ENCODE assay signal across 11 cellular contexts in genomic region chr19:56096665-56097064, GRCh38. TPM values are rescaled to one million over a fixed set of nuclear protein-coding genes. Genes with fewer than 3 reads are reported as not detected.
A peak's percentile ranks its signal among the peaks of the same experiment; 100 is the strongest.
DNase-seq lines count a peak whose midpoint lies in the region; ATAC-seq lines count a peak whose summit lies in the region.
"Had no signal": no experiment of that assay in that cellular context is flagged by ENCODE, and none has a peak within 500 bp of the region (broad histone marks: within the 10 kb centered on the region; RNA-seq: fewer than 3 reads in every experiment).

No MANE protein-coding gene starts in this region.

- DNase-seq in Right ventricle myocardium inferior (ENCODE audit: missing footprints) (peak; percentile 21), cardiac septum (ENCODE audit: low spot score) (no peak), left cardiac atrium (peak; percentile 52), left lobe of liver (ENCODE audit: low spot score) (no peak), GM19238 (ENCODE audit: insufficient read length, low spot score) (no peak), GF-D8 (lab: John Stamatoyannopoulos, UW) (no peak)
- DNase-seq: Caco-2; CD8-positive, alpha-beta memory T cell; DND-41 had no signal

- intact Hi-C loops in Right ventricle myocardium inferior (cut with DNase I) (no loop called here), cardiac septum (cut with DNase I) (no loop called here), left cardiac atrium (cut with DNase I) (no loop called here)

- ATAC-seq in Right ventricle myocardium inferior, result peak; percentile 6
- peak; percentile 19 to 41 for ATAC-seq in left cardiac atrium
- ATAC-seq in left lobe of liver, result peak; percentile 12
- ATAC-seq in GM18867 (IDR thresholded peaks at IDR 0.05; ENCODE audit: unreplicated experiment), result no peak
- ATAC-seq: GM23338 had no signal

RNA-seq across cellular contexts. Expression of gene ZNF787, which starts 24.4 kb away (rescaled TPM):
- 35.3 TPM for total RNA-seq in Right ventricle myocardium inferior
- 29.5 TPM for total RNA-seq in cardiac septum
- total RNA-seq in left cardiac atrium, result 10 to 100 TPM; 27.5 to 37.9 TPM
- total RNA-seq in left lobe of liver, result 29.0 TPM

RNA-seq across cellular contexts. Expression of gene ZNF444, which starts 44.4 kb away (rescaled TPM):
- total RNA-seq in Right ventricle myocardium inferior (29.1 TPM), cardiac septum (22.9 TPM), left cardiac atrium (10 to 100 TPM; 18.3 to 20.8 TPM), left lobe of liver (58.5 TPM)

Comparison
In these comparisons a context has a peak if more than half of its experiments do, and no peak if none do; other contexts are left out.
1. DNase-seq: peak in Right ventricle myocardium inferior (single experiment) and left cardiac atrium (single experiment); none in cardiac septum (single experiment), left lobe of liver (single experiment), GM19238 (single experiment) and GF-D8 (single experiment).